ENCODE assay signal across 8 cellular contexts in genomic region chr2:197159681-197160211, GRCh38.
DNase-seq lines count a peak whose midpoint lies in the region; ATAC-seq, FAIRE-seq and TF ChIP-seq lines count a peak whose summit lies in the region.

No MANE protein-coding gene starts in this region.

- peaks cover 58% of the 10 kb centered on the region for H3K4me1 ChIP-seq in CD8-positive, alpha-beta memory T cell (ENCODE audit: insufficient read depth, low read length)
- no peaks in the 10 kb centered on the region for H3K4me1 ChIP-seq in uterus

- no peak for FAIRE-seq in GM12891 (lab: Jason Lieb, UNC)

- H3K27ac Mint-ChIP-seq in CD8-positive, alpha-beta memory T cell = peak overlapping the region in 7 of 8 donors; percentile 76 to 91 (median 84)

- H3K9me3 ChIP-seq in CD8-positive, alpha-beta memory T cell (ENCODE audit: low read length) = no peaks in the 10 kb centered on the region
- no peaks in the 10 kb centered on the region for H3K9me3 ChIP-seq in uterus

- ATAC-seq in HG02885 (IDR thresholded peaks at IDR 0.05; ENCODE audit: poor library complexity, unreplicated experiment) = peak; percentile 71

- CTCF ChIA-PET in CD8-positive, alpha-beta memory T cell (lab: Charles Lee) = interaction anchor here (1.1 to 2.1 kb wide), 3 partner anchors 32 to 61 kb away, joined by 3 to 9 read pairs (median 3); no protein-coding TSS in a partner anchor

- no peaks in the 10 kb centered on the region for H3K27me3 ChIP-seq in CD8-positive, alpha-beta memory T cell (ENCODE audit: insufficient read depth, low read length, poor library complexity, severe bottlenecking)
- H3K27me3 ChIP-seq in uterus = no peaks in the 10 kb centered on the region

- H3K4me3 ChIP-seq in CD8-positive, alpha-beta memory T cell (ENCODE audit: low read length) = no peak overlapping the region
- H3K4me3 ChIP-seq in uterus = no peak overlapping the region

- H3K36me3 Mint-ChIP-seq in CD8-positive, alpha-beta memory T cell = peaks cover 7 to 28% (median 16%) of the 10 kb centered on the region in 3 donors

- TF ChIP-seq CTCF in uterus (IDR thresholded peaks at IDR 0.05) = no peak

- H3K27me3 Mint-ChIP-seq in CD8-positive, alpha-beta memory T cell = no peaks in the 10 kb centered on the region

- peak overlapping the region; percentile 2 to 68 (median 43) for H3K4me3 Mint-ChIP-seq in CD8-positive, alpha-beta memory T cell

- H3K4me1 Mint-ChIP-seq in CD8-positive, alpha-beta memory T cell = peaks cover 75 to 86% (median 85%) of the 10 kb centered on the region in 3 donors

- TF ChIP-seq POLR2A in uterus (IDR thresholded peaks at IDR 0.05) (no peak), GM12891 (IDR thresholded peaks at IDR 0.05; ENCODE audit: low read depth, low read length) (no peak)

- H3K36me3 ChIP-seq in CD8-positive, alpha-beta memory T cell (ENCODE audit: insufficient read depth, low read length) = no peaks in the 10 kb centered on the region
- H3K36me3 ChIP-seq in uterus = no peaks in the 10 kb centered on the region

- POLR2A ChIA-PET in CD8-positive, alpha-beta memory T cell (lab: Charles Lee) = no interaction called here

- H3K9me3 Mint-ChIP-seq in CD8-positive, alpha-beta memory T cell = no peaks in the 10 kb centered on the region

- intact Hi-C loops in uterus (cut with DNase I; ENCODE audit: low total_unique reads) = no loop called here

- H3K27ac ChIP-seq in CD8-positive, alpha-beta memory T cell (ENCODE audit: low read depth, low read length) = no peak overlapping the region
- H3K27ac ChIP-seq in uterus = no peak overlapping the region

- DNase-seq in CD8-positive, alpha-beta memory T cell = peak in 2 of 5 donors; percentile 21 to 58
- DNase-seq in activated CD4-positive, alpha-beta T cell treated with anti-CD3 and anti-CD28 coated beads, Interleukin-2, amount 50 U/mL, for 1 hour = peak; percentile 20
- DNase-seq in iris pigment epithelial cell (ENCODE audit: low read depth) (peak; percentile 78), uterus (no peak), HPDE6-E6E7 (ENCODE audit: extremely low spot score) (no peak), NCI-H1417 treated with DMSO at 0.1 percent for 48 hours (lab: John Stamatoyannopoulos, UW) (no peak), GM12891 (ENCODE audit: insufficient read length, low spot score) (no peak)

TF ChIP-seq in GM12891, 5 proteins besides CTCF, POLR2A, EP300 and RAD21:
- no peak for TF ChIP-seq PAX5 (IDR thresholded peaks at IDR 0.05; ENCODE audit: insufficient read depth, low read length, severe bottlenecking)
- TF ChIP-seq SPI1 (IDR thresholded peaks at IDR 0.05; ENCODE audit: low read depth, low read length) = no peak
- no peak for TF ChIP-seq TAF1 (IDR thresholded peaks at IDR 0.05; ENCODE audit: low read depth, low read length)
- TF ChIP-seq POU2F2 (IDR thresholded peaks at IDR 0.05; ENCODE audit: low read depth, low read length) = no peak
- TF ChIP-seq POLR2AphosphoS5 (IDR thresholded peaks at IDR 0.05; ENCODE audit: low read depth, low read length) = no peak

Comparison
In these comparisons a context has a peak if more than half of its experiments do, and no peak if none do; other contexts are left out.
1. DNase-seq: peak in activated CD4-positive, alpha-beta T cell treated with anti-CD3 and anti-CD28 coated beads, Interleukin-2, amount 50 U/mL, for 1 hour (single experiment) and iris pigment epithelial cell (single experiment); none in uterus (0 of 2), HPDE6-E6E7 (single experiment), NCI-H1417 treated with DMSO at 0.1 percent for 48 hours (single experiment) and GM12891 (single experiment).